Comparison of ENCODE assay signal across 16 cellular contexts in the genomic region with DNA sequence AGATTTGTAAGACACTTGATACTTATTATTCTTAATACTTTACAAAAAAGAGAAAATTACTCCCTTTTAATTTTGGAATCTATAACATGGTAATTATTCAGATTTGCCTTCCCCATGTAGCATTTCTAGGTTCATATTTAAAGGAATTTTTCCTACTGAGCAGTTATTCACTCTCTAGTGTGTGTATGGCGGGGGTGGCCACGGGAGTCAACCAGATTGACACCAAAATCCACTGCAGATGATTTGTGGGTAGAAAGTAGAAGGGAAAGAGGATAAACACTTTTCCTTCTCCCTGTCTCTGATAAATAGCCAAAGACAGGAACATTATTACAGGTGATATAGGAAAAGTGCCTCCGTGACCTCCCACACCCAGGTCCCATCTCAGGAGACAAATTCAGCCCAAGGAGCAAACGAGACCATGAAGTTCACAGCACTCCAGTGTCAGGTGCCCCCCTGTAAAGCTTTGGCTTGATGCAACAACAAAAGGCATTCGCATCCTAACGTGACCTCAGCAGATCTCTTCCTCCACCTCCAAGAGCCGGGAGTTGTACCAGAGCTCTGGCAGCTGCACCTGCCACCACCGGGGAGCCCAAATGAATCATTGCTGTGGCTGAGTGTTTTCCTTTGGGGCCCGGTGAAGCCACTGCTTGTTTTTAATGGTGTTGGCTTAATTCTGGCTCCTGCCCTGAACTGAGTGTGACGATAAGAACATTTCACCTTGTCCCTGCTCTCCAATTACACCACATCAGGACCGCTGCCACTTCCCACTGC.
DNase-seq lines count a peak whose midpoint lies in the region; ATAC-seq lines count a peak whose summit lies in the region.
"Had no signal": no experiment of that assay in that cellular context is flagged by ENCODE, and none has a peak within 500 bp of the region (broad histone marks: within the 10 kb centered on the region; RNA-seq: fewer than 3 reads in every experiment).

No MANE protein-coding gene starts in this region.

- H3K4me1 Mint-ChIP-seq in effector memory CD8-positive, alpha-beta T cell (ENCODE audit: low read depth in 2 of 2): peaks cover 11 to 14% of the 10 kb centered on the region in 2 donors
- H3K4me1 Mint-ChIP-seq: activated naive CD8-positive, alpha-beta T cell treated with anti-CD3 and anti-CD28 coated beads, Interleukin-2, amount 10 ng/mL, durations not matched to agents 7 days and 5 days had no signal

- peak; percentile 17 for DNase-seq in A172 (ENCODE audit: low spot score)
- peak; percentile 62 for DNase-seq in DMS53 treated with DMSO at 0.1 percent for 48 hours (lab: John Stamatoyannopoulos, UW; ENCODE audit: unreplicated experiment)
- DNase-seq in NCI-H2171 (lab: John Stamatoyannopoulos, UW): peak; percentile 26
- no peak for DNase-seq in effector memory CD8-positive, alpha-beta T cell
- no peak for DNase-seq in OCI-M2 (lab: John Stamatoyannopoulos, UW; ENCODE audit: unreplicated experiment)
- DNase-seq in globus pallidus (ENCODE audit: low spot score): no peak
- DNase-seq: activated B cell treated with CpG ODN at 0.5 μM for 24 hours; activated CD8-positive, alpha-beta memory T cell treated with anti-CD3 and anti-CD28 coated beads, Interleukin-2, amount 50 U/mL, for 48 hours; activated naive CD8-positive, alpha-beta T cell treated with anti-CD3 and anti-CD28 coated beads, Interleukin-2, amount 10 ng/mL, durations not matched to agents 7 days and 5 days; islet precursor cell; midbrain; pancreas; PC-3; SW 1271 had no signal

- no peaks in the 10 kb centered on the region for H3K27me3 Mint-ChIP-seq in effector memory CD8-positive, alpha-beta T cell
- H3K27me3 Mint-ChIP-seq: activated B cell treated with CpG ODN at 0.5 μM for 24 hours; activated naive CD8-positive, alpha-beta T cell treated with anti-CD3 and anti-CD28 coated beads, Interleukin-2, amount 10 ng/mL, durations not matched to agents 7 days and 5 days had no signal

- no peak overlapping the region for H3K4me3 Mint-ChIP-seq in effector memory CD8-positive, alpha-beta T cell
- H3K4me3 Mint-ChIP-seq: activated B cell treated with CpG ODN at 0.5 μM for 24 hours; activated naive CD8-positive, alpha-beta T cell treated with anti-CD3 and anti-CD28 coated beads, Interleukin-2, amount 10 ng/mL, durations not matched to agents 7 days and 5 days had no signal

- H3K9me3 Mint-ChIP-seq in effector memory CD8-positive, alpha-beta T cell: no peaks in the 10 kb centered on the region
- H3K9me3 Mint-ChIP-seq: activated naive CD8-positive, alpha-beta T cell treated with anti-CD3 and anti-CD28 coated beads, Interleukin-2, amount 10 ng/mL, durations not matched to agents 7 days and 5 days had no signal

- peaks cover 32% of the 10 kb centered on the region for H3K36me3 Mint-ChIP-seq in effector memory CD8-positive, alpha-beta T cell (ENCODE audit: insufficient read depth)

- no peak for ATAC-seq in effector memory CD8-positive, alpha-beta T cell (replicated peaks)
- ATAC-seq in HG03439 (IDR thresholded peaks at IDR 0.05; ENCODE audit: unreplicated experiment): no peak
- ATAC-seq in GM18498 (IDR thresholded peaks at IDR 0.05; ENCODE audit: unreplicated experiment): no peak
- ATAC-seq: PC-3 had no signal

- peak overlapping the region; percentile 23 to 56 for H3K27ac Mint-ChIP-seq in effector memory CD8-positive, alpha-beta T cell
- H3K27ac Mint-ChIP-seq: activated B cell treated with CpG ODN at 0.5 μM for 24 hours; activated naive CD8-positive, alpha-beta T cell treated with anti-CD3 and anti-CD28 coated beads, Interleukin-2, amount 10 ng/mL, durations not matched to agents 7 days and 5 days had no signal

Comparison
In these comparisons a context has a peak if more than half of its experiments do, and no peak if none do; other contexts are left out.
1. DNase-seq: peak in A172 (single experiment), DMS53 treated with DMSO at 0.1 percent for 48 hours (single experiment) and NCI-H2171 (single experiment); none in effector memory CD8-positive, alpha-beta T cell (0 of 3), OCI-M2 (single experiment) and globus pallidus (single experiment).